ENCODE assay signal across 8 cellular contexts in the genomic region with DNA sequence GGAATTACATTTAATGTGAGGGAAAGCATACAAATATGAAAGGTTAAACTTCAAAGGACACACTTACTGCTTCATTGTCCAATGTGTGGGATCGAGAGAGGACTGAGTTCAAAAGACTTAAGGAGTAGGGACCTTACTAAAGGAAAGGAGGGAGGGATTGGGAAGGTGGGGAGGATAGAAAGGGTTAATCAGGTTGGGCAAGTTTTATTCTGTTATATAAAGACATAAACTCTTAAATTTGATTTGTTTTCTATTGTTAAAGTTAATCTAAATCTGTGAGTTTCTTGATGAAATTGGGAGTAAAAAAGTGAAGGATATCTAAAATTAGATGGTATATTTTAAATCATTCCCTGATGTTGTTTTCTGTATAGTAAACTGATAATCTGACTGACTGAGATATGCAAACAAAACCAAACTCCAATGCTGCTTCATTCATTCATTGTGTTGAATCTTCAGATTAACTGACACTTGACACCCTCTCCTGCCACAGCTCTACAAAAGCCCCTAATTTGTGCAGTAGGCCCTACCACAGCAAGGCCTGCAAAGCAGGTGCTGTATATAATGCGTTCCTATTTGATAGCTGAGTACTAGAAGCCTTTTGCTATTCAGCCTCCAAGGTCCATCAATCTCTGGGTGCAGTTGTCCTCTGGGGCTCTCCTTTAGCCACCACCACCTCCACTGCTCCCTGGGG. TPM values are rescaled to one million over a fixed set of nuclear protein-coding genes. Genes with fewer than 3 reads are reported as not detected.
A peak's percentile ranks its signal among the peaks of the same experiment; 100 is the strongest.
DNase-seq lines count a peak whose midpoint lies in the region; ATAC-seq and TF ChIP-seq lines count a peak whose summit lies in the region.

No MANE protein-coding gene starts in this region.

- H3K27ac Mint-ChIP-seq in nephron progenitor cell: peak overlapping the region; percentile 57

- H3K27me3 ChIP-seq in Peyer's patch: no peaks in the 10 kb centered on the region
- H3K27me3 ChIP-seq in BE2C: no peaks in the 10 kb centered on the region

- peak overlapping the region in 2 of 4 donors; percentile 68 to 91 for H3K4me3 ChIP-seq in Peyer's patch
- no peak overlapping the region for H3K4me3 ChIP-seq in BE2C (ENCODE audit: low read depth, low read length)

- H3K27ac ChIP-seq in Peyer's patch: peak overlapping the region in 3 of 4 donors; percentile 95 to 99 (median 98)

- H3K36me3 Mint-ChIP-seq in nephron progenitor cell (ENCODE audit: low read depth): peaks cover 16% of the 10 kb centered on the region

- no peaks in the 10 kb centered on the region for H3K36me3 ChIP-seq in Peyer's patch
- no peaks in the 10 kb centered on the region for H3K36me3 ChIP-seq in BE2C

- H3K9me3 Mint-ChIP-seq in nephron progenitor cell: no peaks in the 10 kb centered on the region

- H3K4me1 Mint-ChIP-seq in nephron progenitor cell: peaks cover 42% of the 10 kb centered on the region

- H3K4me1 ChIP-seq in Peyer's patch (peaks cover 0 to 27% (median 8%) of the 10 kb centered on the region in 4 donors), BE2C (no peaks in the 10 kb centered on the region)

- TF ChIP-seq POLR2A in Peyer's patch (IDR thresholded peaks at IDR 0.05): no peak

- TF ChIP-seq CTCF in GM10266 (IDR thresholded peaks at IDR 0.05; ENCODE audit: control insufficient read depth, insufficient read depth, low read depth, missing control alignments) (no peak), Peyer's patch (IDR thresholded peaks at IDR 0.05) (no peak), nephron progenitor cell (IDR thresholded peaks at IDR 0.05) (no peak), BE2C (IDR thresholded peaks at IDR 0.05; ENCODE audit: low read depth, low read length) (no peak)

- ATAC-seq in HG03280 (IDR thresholded peaks at IDR 0.05; ENCODE audit: unreplicated experiment) (peak; percentile 21), HG03039 (IDR thresholded peaks at IDR 0.05; ENCODE audit: unreplicated experiment) (no peak), HG02759 (IDR thresholded peaks at IDR 0.05; ENCODE audit: unreplicated experiment) (no peak)

- no peaks in the 10 kb centered on the region for H3K27me3 Mint-ChIP-seq in nephron progenitor cell (ENCODE audit: low read depth, poor library complexity)

- peak; percentile 68 for DNase-seq in GM10266 (ENCODE audit: extremely low spot score)
- no peak for DNase-seq in Peyer's patch
- DNase-seq in nephron progenitor cell: no peak
- no peak for DNase-seq in central memory CD4-positive, alpha-beta T cell
- no peak for DNase-seq in BE2C

- peak overlapping the region; percentile 80 for H3K4me3 Mint-ChIP-seq in nephron progenitor cell

- H3K9me3 ChIP-seq in Peyer's patch: no peaks in the 10 kb centered on the region
- no peaks in the 10 kb centered on the region for H3K9me3 ChIP-seq in BE2C

RNA-seq across cellular contexts. Expression of a gene that starts 1.3 kb away (rescaled TPM):
- total RNA-seq in Peyer's patch: 10 to 100 TPM; 35.0 to 57.8 (median 44.7) TPM
- 17.8 TPM for polyA plus RNA-seq in BE2C (2012; ENCODE audit: insufficient read depth, insufficient read length, low read depth)

RNA-seq across cellular contexts. Expression of a gene that starts 38.7 kb away (rescaled TPM):
- 1 to 10 TPM in 3 of 4 donors, under 1 TPM in 1; 0.70 to 6.6 (median 2.1) TPM for total RNA-seq in Peyer's patch
- polyA plus RNA-seq in BE2C (2012; ENCODE audit: insufficient read depth, insufficient read length, low read depth): not detected

RNA-seq across cellular contexts. Expression of a gene that starts 58.2 kb away (rescaled TPM):
- total RNA-seq in Peyer's patch: 1 to 10 TPM in 2 of 4 donors, under 1 TPM in 2; 0.53 to 5.0 (median 2.9) TPM
- 4.6 TPM for polyA plus RNA-seq in BE2C (2012; ENCODE audit: insufficient read depth, insufficient read length, low read depth)
